In genomic region chr5:74257645-74258328, GRCh38 we compare ENCODE assay signal across 1 cellular context.
A peak's percentile ranks its signal among the peaks of the same experiment; 100 is the strongest.
TF ChIP-seq lines count a peak whose summit lies in the region.

No MANE protein-coding gene starts in this region.

TF ChIP-seq in K562, 482 proteins besides CTCF, POLR2A, EP300 and RAD21 (continued from another document and continues in another):
- peak; percentile 80 for TF ChIP-seq CEBPG (CRISPR knock-in tag; IDR thresholded peaks at IDR 0.05)
- TF ChIP-seq CEBPG (tag; conservative IDR thresholded peaks at IDR 0.05 in 1 of 2, IDR thresholded peaks at IDR 0.05 in 1 of 2): peak; percentile 78 to 79
- peak; percentile 29; the same call in 1 of the 2 replicates for TF ChIP-seq LCOR (CRISPR knock-in tag; IDR thresholded peaks at IDR 0.05)
- no peak for TF ChIP-seq ZNF311 (CRISPR knock-in tag; IDR thresholded peaks at IDR 0.05)
- no peak for TF ChIP-seq THRAP3 (IDR thresholded peaks at IDR 0.05; ENCODE audit: borderline replicate concordance)
- TF ChIP-seq FOXK1 (CRISPR knock-in tag; IDR thresholded peaks at IDR 0.05; ENCODE audit: borderline replicate concordance): no peak
- TF ChIP-seq, protein P1, sequence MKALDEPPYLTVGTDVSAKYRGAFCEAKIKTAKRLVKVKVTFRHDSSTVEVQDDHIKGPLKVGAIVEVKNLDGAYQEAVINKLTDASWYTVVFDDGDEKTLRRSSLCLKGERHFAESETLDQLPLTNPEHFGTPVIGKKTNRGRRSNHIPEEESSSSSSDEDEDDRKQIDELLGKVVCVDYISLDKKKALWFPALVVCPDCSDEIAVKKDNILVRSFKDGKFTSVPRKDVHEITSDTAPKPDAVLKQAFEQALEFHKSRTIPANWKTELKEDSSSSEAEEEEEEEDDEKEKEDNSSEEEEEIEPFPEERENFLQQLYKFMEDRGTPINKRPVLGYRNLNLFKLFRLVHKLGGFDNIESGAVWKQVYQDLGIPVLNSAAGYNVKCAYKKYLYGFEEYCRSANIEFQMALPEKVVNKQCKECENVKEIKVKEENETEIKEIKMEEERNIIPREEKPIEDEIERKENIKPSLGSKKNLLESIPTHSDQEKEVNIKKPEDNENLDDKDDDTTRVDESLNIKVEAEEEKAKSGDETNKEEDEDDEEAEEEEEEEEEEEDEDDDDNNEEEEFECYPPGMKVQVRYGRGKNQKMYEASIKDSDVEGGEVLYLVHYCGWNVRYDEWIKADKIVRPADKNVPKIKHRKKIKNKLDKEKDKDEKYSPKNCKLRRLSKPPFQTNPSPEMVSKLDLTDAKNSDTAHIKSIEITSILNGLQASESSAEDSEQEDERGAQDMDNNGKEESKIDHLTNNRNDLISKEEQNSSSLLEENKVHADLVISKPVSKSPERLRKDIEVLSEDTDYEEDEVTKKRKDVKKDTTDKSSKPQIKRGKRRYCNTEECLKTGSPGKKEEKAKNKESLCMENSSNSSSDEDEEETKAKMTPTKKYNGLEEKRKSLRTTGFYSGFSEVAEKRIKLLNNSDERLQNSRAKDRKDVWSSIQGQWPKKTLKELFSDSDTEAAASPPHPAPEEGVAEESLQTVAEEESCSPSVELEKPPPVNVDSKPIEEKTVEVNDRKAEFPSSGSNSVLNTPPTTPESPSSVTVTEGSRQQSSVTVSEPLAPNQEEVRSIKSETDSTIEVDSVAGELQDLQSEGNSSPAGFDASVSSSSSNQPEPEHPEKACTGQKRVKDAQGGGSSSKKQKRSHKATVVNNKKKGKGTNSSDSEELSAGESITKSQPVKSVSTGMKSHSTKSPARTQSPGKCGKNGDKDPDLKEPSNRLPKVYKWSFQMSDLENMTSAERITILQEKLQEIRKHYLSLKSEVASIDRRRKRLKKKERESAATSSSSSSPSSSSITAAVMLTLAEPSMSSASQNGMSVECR (CRISPR knock-in tag; IDR thresholded peaks at IDR 0.05): no peak
- TF ChIP-seq, protein P2, sequence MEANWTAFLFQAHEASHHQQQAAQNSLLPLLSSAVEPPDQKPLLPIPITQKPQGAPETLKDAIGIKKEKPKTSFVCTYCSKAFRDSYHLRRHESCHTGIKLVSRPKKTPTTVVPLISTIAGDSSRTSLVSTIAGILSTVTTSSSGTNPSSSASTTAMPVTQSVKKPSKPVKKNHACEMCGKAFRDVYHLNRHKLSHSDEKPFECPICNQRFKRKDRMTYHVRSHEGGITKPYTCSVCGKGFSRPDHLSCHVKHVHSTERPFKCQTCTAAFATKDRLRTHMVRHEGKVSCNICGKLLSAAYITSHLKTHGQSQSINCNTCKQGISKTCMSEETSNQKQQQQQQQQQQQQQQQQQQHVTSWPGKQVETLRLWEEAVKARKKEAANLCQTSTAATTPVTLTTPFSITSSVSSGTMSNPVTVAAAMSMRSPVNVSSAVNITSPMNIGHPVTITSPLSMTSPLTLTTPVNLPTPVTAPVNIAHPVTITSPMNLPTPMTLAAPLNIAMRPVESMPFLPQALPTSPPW (CRISPR knock-in tag; IDR thresholded peaks at IDR 0.05): peak; percentile 52; the same call in 1 of the 2 replicates
- TF ChIP-seq HMGN3 (IDR thresholded peaks at IDR 0.05; ENCODE audit: borderline replicate concordance, extremely low read depth, insufficient read length, low read depth, low read length): no peak
- peak; percentile 89 for TF ChIP-seq CXXC5 (CRISPR knock-in tag; IDR thresholded peaks at IDR 0.05)
- no peak for TF ChIP-seq TBL1XR1 (IDR thresholded peaks at IDR 0.05; ENCODE audit: low read length in 2 of 2)
- TF ChIP-seq BRD9 (IDR thresholded peaks at IDR 0.05; ENCODE audit: low read depth, partially characterized antibody): no peak
- TF ChIP-seq ZNF124 (CRISPR knock-in tag; IDR thresholded peaks at IDR 0.05): no peak
- no peak for TF ChIP-seq CHCHD3 (CRISPR knock-in tag; IDR thresholded peaks at IDR 0.05)
- no peak for TF ChIP-seq MYC (IDR thresholded peaks at IDR 0.05; ENCODE audit: low read depth, low read length)
- TF ChIP-seq MYC (CRISPR knock-in tag; IDR thresholded peaks at IDR 0.05; ENCODE audit: borderline replicate concordance, low read depth): no peak
- no peak for TF ChIP-seq ZNF165 (CRISPR knock-in tag; IDR thresholded peaks at IDR 0.05; ENCODE audit: borderline replicate concordance)
- no peak for TF ChIP-seq DIDO1 (tag; IDR thresholded peaks at IDR 0.05; ENCODE audit: low read depth)
- no peak for TF ChIP-seq PTRF (tag; IDR thresholded peaks at IDR 0.05)
- TF ChIP-seq E2F8 (IDR thresholded peaks at IDR 0.05; ENCODE audit: low read depth, partially characterized antibody): no peak
- no peak for TF ChIP-seq ILK (tag; IDR thresholded peaks at IDR 0.05; ENCODE audit: borderline replicate concordance, low read depth)
- TF ChIP-seq CAMTA2 (CRISPR knock-in tag; conservative IDR thresholded peaks at IDR 0.05): no peak
- no peak for TF ChIP-seq NFATC3 (IDR thresholded peaks at IDR 0.05)
- TF ChIP-seq POLR2G (IDR thresholded peaks at IDR 0.05; ENCODE audit: low read depth, low read length): no peak
- TF ChIP-seq MGA (IDR thresholded peaks at IDR 0.05): no peak
- TF ChIP-seq PHB2 (IDR thresholded peaks at IDR 0.05; ENCODE audit: low read depth): no peak
- TF ChIP-seq E2F3 (CRISPR knock-in tag; IDR thresholded peaks at IDR 0.05): no peak
- TF ChIP-seq GTF2F1 (IDR thresholded peaks at IDR 0.05; ENCODE audit: low read depth, low read length): no peak
- no peak for TF ChIP-seq BRD4 (IDR thresholded peaks at IDR 0.05)
- no peak for TF ChIP-seq ZNF232 (CRISPR knock-in tag; IDR thresholded peaks at IDR 0.05)
- no peak for TF ChIP-seq CLOCK (CRISPR knock-in tag; IDR thresholded peaks at IDR 0.05; ENCODE audit: borderline replicate concordance)
- peak; percentile 59; the same call in 1 of the 2 replicates for TF ChIP-seq ETV5 (CRISPR knock-in tag; IDR thresholded peaks at IDR 0.05; ENCODE audit: low read depth)
- peak; percentile 40; the same call in 1 of the 2 replicates for TF ChIP-seq CBFA2T2 (conservative IDR thresholded peaks at IDR 0.05)
- TF ChIP-seq, protein P3, sequence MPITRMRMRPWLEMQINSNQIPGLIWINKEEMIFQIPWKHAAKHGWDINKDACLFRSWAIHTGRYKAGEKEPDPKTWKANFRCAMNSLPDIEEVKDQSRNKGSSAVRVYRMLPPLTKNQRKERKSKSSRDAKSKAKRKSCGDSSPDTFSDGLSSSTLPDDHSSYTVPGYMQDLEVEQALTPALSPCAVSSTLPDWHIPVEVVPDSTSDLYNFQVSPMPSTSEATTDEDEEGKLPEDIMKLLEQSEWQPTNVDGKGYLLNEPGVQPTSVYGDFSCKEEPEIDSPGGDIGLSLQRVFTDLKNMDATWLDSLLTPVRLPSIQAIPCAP (CRISPR knock-in tag; IDR thresholded peaks at IDR 0.05; ENCODE audit: borderline replicate concordance): no peak
- TF ChIP-seq HDAC2 (IDR thresholded peaks at IDR 0.05): no peak
- no peak for TF ChIP-seq RBM14 (IDR thresholded peaks at IDR 0.05; ENCODE audit: borderline replicate concordance, insufficient read depth, low read depth, low read length)
- TF ChIP-seq RCOR1 (IDR thresholded peaks at IDR 0.05; ENCODE audit: borderline replicate concordance in 1 of 2, low read depth in 2 of 2, low read length in 2 of 2): peak in 1 of 2 experiments; percentile 71; a peak in 1 of 4 replicates
- no peak for TF ChIP-seq BDP1 (IDR thresholded peaks at IDR 0.05; ENCODE audit: insufficient read depth, insufficient read length)
